ENCODE assay signal across 9 cellular contexts in the genomic region with DNA sequence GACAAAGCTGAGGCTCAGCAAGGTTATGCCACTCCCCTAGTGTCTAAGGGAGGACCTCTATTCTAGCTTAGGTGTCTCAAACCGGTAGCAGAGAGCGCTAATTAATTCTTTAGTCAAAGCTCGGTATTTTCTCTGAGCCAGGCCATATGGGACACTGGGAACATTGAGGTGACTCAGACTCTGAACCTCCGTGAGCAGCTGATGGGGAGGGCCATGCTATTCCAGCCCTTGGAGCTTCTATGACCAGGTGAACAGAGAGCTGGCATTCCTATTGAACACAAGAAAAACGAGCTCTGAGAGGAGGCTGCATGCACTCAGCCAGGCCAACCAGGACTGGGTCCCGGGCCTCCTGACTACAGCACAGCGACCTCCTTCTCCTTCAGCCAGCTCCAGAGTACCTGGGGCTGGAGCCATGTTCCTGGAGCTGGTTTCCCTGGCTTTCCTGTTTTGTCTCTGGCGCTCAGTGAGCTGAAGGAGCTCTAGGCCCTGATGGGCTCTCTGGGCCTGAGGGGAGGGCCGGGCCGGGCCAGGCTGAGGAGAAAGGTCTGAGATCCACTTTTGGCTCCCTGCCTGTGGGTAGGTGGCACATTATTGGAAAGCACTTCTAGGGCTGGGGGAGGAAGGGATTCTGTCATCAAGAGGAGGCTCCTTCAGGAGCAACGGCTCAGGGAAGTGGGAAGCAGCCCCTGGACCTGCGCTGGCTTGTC. TPM values are rescaled to one million over a fixed set of nuclear protein-coding genes. Genes with fewer than 3 reads are reported as not detected.
DNase-seq lines count a peak whose midpoint lies in the region; ATAC-seq and TF ChIP-seq lines count a peak whose summit lies in the region.
"Had no signal": no experiment of that assay in that cellular context is flagged by ENCODE, and none has a peak within 500 bp of the region (broad histone marks: within the 10 kb centered on the region; RNA-seq: fewer than 3 reads in every experiment).

No MANE protein-coding gene starts in this region.

- H3K9me3 Mint-ChIP-seq in osteocyte (ENCODE audit: unreplicated experiment): no peaks in the 10 kb centered on the region

- peak overlapping the region; percentile 91 for H3K27ac Mint-ChIP-seq in osteocyte (ENCODE audit: unreplicated experiment)

- peaks cover 44% of the 10 kb centered on the region for H3K4me1 Mint-ChIP-seq in osteocyte (ENCODE audit: unreplicated experiment)

- intact Hi-C loops in left ventricle myocardium inferior (cut with micrococcal nuclease): no loop called here
- intact Hi-C loops in left cardiac atrium (cut with DNase I): loop anchor here in 1 of 2 donors (5.0 kb wide), 1 partner anchor 34 kb away; no protein-coding TSS in a partner anchor

- no peaks in the 10 kb centered on the region for H3K9me3 ChIP-seq in left ventricle myocardium inferior (replicated peaks)
- H3K9me3 ChIP-seq: pancreas had no signal

- TF ChIP-seq CTCF in left ventricle myocardium inferior (IDR thresholded peaks at IDR 0.05; ENCODE audit: borderline replicate concordance): no peak
- no peak for TF ChIP-seq CTCF in osteocyte (IDR thresholded peaks at IDR 0.05)

- no peak for ATAC-seq in left cardiac atrium
- peak; percentile 65 for ATAC-seq in esophagus mucosa
- ATAC-seq in HG03378 (IDR thresholded peaks at IDR 0.05; ENCODE audit: unreplicated experiment): no peak

- no peaks in the 10 kb centered on the region for H3K27me3 ChIP-seq in left ventricle myocardium inferior (ENCODE audit: low read depth)
- H3K27me3 ChIP-seq: pancreas had no signal

- peaks cover 7% of the 10 kb centered on the region for H3K36me3 ChIP-seq in left ventricle myocardium inferior
- H3K36me3 ChIP-seq: pancreas had no signal

- no peak overlapping the region for H3K4me3 Mint-ChIP-seq in osteocyte (ENCODE audit: unreplicated experiment)

- H3K36me3 Mint-ChIP-seq in osteocyte (ENCODE audit: unreplicated experiment): peaks cover 5% of the 10 kb centered on the region

- no peak overlapping the region for H3K4me3 ChIP-seq in left ventricle myocardium inferior
- H3K4me3 ChIP-seq: pancreas had no signal

- H3K4me1 ChIP-seq in left ventricle myocardium inferior: peaks cover 88% of the 10 kb centered on the region

- DNase-seq in left ventricle myocardium inferior: no peak
- DNase-seq in left cardiac atrium: no peak
- no peak for DNase-seq in osteocyte (ENCODE audit: extremely low spot score, unreplicated experiment)
- DNase-seq in foreskin melanocyte: no peak
- DNase-seq in stimulated activated CD4-positive, alpha-beta T cell treated with anti-CD3 and anti-CD28 coated beads, Interleukin-1b, Interleukin-23, amount 100 ng/mL, for 48 hours: no peak
- DNase-seq in stimulated activated CD4-positive, alpha-beta T cell treated with anti-CD3 and anti-CD28 coated beads, Interleukin-4, amount 100 ng/mL, for 4 hours: no peak
- DNase-seq: pancreas had no signal

- no peaks in the 10 kb centered on the region for H3K27me3 Mint-ChIP-seq in osteocyte (ENCODE audit: unreplicated experiment)

- peak overlapping the region; percentile 84 for H3K27ac ChIP-seq in left ventricle myocardium inferior (replicated peaks)
- H3K27ac ChIP-seq: pancreas had no signal

RNA-seq across cellular contexts. Expression of a gene that starts 37.0 kb away (rescaled TPM):
- total RNA-seq in left ventricle myocardium inferior (19.5 TPM), left cardiac atrium (10 to 100 TPM; 17.4 to 37.3 TPM), esophagus mucosa (27.3 TPM), osteocyte (32.5 and 34.2 TPM in 2 replicates)
